22 cellular contexts compared by ENCODE assay signal in genomic region chr2:38578832-38579231, GRCh38. TPM values are rescaled to one million over a fixed set of nuclear protein-coding genes. Genes with fewer than 3 reads are reported as not detected.
A peak's percentile ranks its signal among the peaks of the same experiment; 100 is the strongest.
DNase-seq lines count a peak whose midpoint lies in the region; ATAC-seq, FAIRE-seq and TF ChIP-seq lines count a peak whose summit lies in the region.
"Had no signal": no experiment of that assay in that cellular context is flagged by ENCODE, and none has a peak within 500 bp of the region (broad histone marks: within the 10 kb centered on the region; RNA-seq: fewer than 3 reads in every experiment).

No MANE protein-coding gene starts in this region.

- H3K4me1 ChIP-seq in pancreas = no peaks in the 10 kb centered on the region
- H3K4me1 ChIP-seq: neural progenitor cell, SJCRH30, upper lobe of left lung had no signal

- peak overlapping the region; percentile 14 for H3K27ac Mint-ChIP-seq in activated CD4-positive, alpha-beta T cell treated with anti-CD3 and anti-CD28 coated beads, Interleukin-2, amount 10 ng/mL, durations not matched to agents 7 days and 5 days
- H3K27ac Mint-ChIP-seq in activated T-helper 1 cell treated with anti-CD3 and anti-CD28 coated beads, Interleukin-12 subunit alpha, Interleukin-12 subunit beta, Interleukin-2, Interleukin-4 antibody, amounts not matched to agents 30 ng/mL and 10 ng/mL and 1 ng/mL, durations not matched to agents 14 hours and 24 hours and 36 hours = peak overlapping the region; percentile 7
- H3K27ac Mint-ChIP-seq in mesothelial cell of epicardium = no peak overlapping the region
- H3K27ac Mint-ChIP-seq: neural progenitor cell; stimulated activated naive CD8-positive, alpha-beta T cell treated with anti-CD3 and anti-CD28 coated beads, Interleukin-15, amount 100 ng/mL, for 72 hours had no signal

- H3K9me3 ChIP-seq in pancreas = no peaks in the 10 kb centered on the region
- H3K9me3 ChIP-seq: SJCRH30, upper lobe of left lung had no signal

- peaks cover 16% of the 10 kb centered on the region for H3K4me1 Mint-ChIP-seq in activated CD4-positive, alpha-beta T cell treated with anti-CD3 and anti-CD28 coated beads, Interleukin-2, amount 10 ng/mL, durations not matched to agents 7 days and 5 days
- peaks cover 48% of the 10 kb centered on the region for H3K4me1 Mint-ChIP-seq in activated T-helper 1 cell treated with anti-CD3 and anti-CD28 coated beads, Interleukin-12 subunit alpha, Interleukin-12 subunit beta, Interleukin-2, Interleukin-4 antibody, amounts not matched to agents 30 ng/mL and 10 ng/mL and 1 ng/mL, durations not matched to agents 14 hours and 24 hours and 36 hours (ENCODE audit: low read depth)
- H3K4me1 Mint-ChIP-seq in mesothelial cell of epicardium = peaks cover 12% of the 10 kb centered on the region
- H3K4me1 Mint-ChIP-seq: neural progenitor cell had no signal

- H3K36me3 ChIP-seq in pancreas = no peaks in the 10 kb centered on the region

- intact Hi-C loops in activated T-helper 1 cell treated with anti-CD3 and anti-CD28 coated beads, Interleukin-12 subunit alpha, Interleukin-12 subunit beta, Interleukin-2, Interleukin-4 antibody, amounts not matched to agents 30 ng/mL and 10 ng/mL and 1 ng/mL, durations not matched to agents 14 hours and 24 hours and 36 hours (cut with micrococcal nuclease) = loop anchor here (5.0 to 10.0 kb wide), 2 partner anchors 262 to 436 kb away; no protein-coding TSS in a partner anchor
- intact Hi-C loops in pancreas (cut with DNase I) = no loop called here

- no peak for ATAC-seq in pancreas
- ATAC-seq: stimulated activated naive CD8-positive, alpha-beta T cell treated with anti-CD3 and anti-CD28 coated beads, Interleukin-15, amount 100 ng/mL, for 72 hours had no signal

- no peak overlapping the region for H3K4me3 ChIP-seq in pancreas
- H3K4me3 ChIP-seq: hepatocyte, neural progenitor cell, SJCRH30, upper lobe of left lung had no signal

- H3K27me3 ChIP-seq in pancreas = no peaks in the 10 kb centered on the region
- H3K27me3 ChIP-seq: hepatocyte, neural progenitor cell, SJCRH30, upper lobe of left lung had no signal

- TF ChIP-seq CTCF in pancreas (IDR thresholded peaks at IDR 0.05) (no peak), mesothelial cell of epicardium (IDR thresholded peaks at IDR 0.05; ENCODE audit: unreplicated experiment) (no peak)

- H3K27ac ChIP-seq in pancreas = no peak overlapping the region
- H3K27ac ChIP-seq: hepatocyte, neural progenitor cell, SJCRH30, upper lobe of left lung had no signal

- 86 to 88% methylated on average over 5 of the region's 5 CpGs for WGBS in pancreas, 2 donors

- POLR2A ChIA-PET in activated CD4-positive, alpha-beta T cell treated with anti-CD3 and anti-CD28 coated beads, Interleukin-2, amount 10 ng/mL, durations not matched to agents 7 days and 5 days (lab: Charles Lee) = no interaction called here

- peak; percentile 39 for FAIRE-seq in pancreas (lab: Jason Lieb, UNC)
- FAIRE-seq: A204.1, GM19239, keratinocyte had no signal

- no peaks in the 10 kb centered on the region for H3K27me3 Mint-ChIP-seq in activated CD4-positive, alpha-beta T cell treated with anti-CD3 and anti-CD28 coated beads, Interleukin-2, amount 10 ng/mL, durations not matched to agents 7 days and 5 days
- H3K27me3 Mint-ChIP-seq in activated T-helper 1 cell treated with anti-CD3 and anti-CD28 coated beads, Interleukin-12 subunit alpha, Interleukin-12 subunit beta, Interleukin-2, Interleukin-4 antibody, amounts not matched to agents 30 ng/mL and 10 ng/mL and 1 ng/mL, durations not matched to agents 14 hours and 24 hours and 36 hours (ENCODE audit: insufficient read depth) = no peaks in the 10 kb centered on the region
- H3K27me3 Mint-ChIP-seq in mesothelial cell of epicardium (ENCODE audit: low read depth) = no peaks in the 10 kb centered on the region
- H3K27me3 Mint-ChIP-seq: stimulated activated naive CD8-positive, alpha-beta T cell treated with anti-CD3 and anti-CD28 coated beads, Interleukin-15, amount 100 ng/mL, for 72 hours had no signal

- no peak for DNase-seq in activated CD4-positive, alpha-beta T cell treated with anti-CD3 and anti-CD28 coated beads, Interleukin-2, amount 10 ng/mL, durations not matched to agents 7 days and 5 days
- DNase-seq in activated CD4-positive, alpha-beta T cell treated with anti-CD3 and anti-CD28 coated beads for 1 hour = no peak
- DNase-seq in M059J (ENCODE audit: low read depth) (peak; percentile 21), pancreas (no peak), NCI-H510A (lab: John Stamatoyannopoulos, UW) (no peak), mesothelial cell of epicardium (ENCODE audit: low spot score in 2 of 2, unreplicated experiment in 2 of 2) (no peak), NCI-H446 treated with DMSO at 0.1 percent for 48 hours (lab: John Stamatoyannopoulos, UW) (no peak)
- no peak for DNase-seq in activated T-helper 1 cell treated with anti-CD3 and anti-CD28 coated beads, Interleukin-12 subunit alpha, Interleukin-12 subunit beta, Interleukin-2, Interleukin-4 antibody, amounts not matched to agents 30 ng/mL and 10 ng/mL and 1 ng/mL, durations not matched to agents 14 hours and 24 hours and 36 hours (ENCODE audit: low spot score)
- DNase-seq: activated CD4-positive, alpha-beta T cell treated with anti-CD3 and anti-CD28 coated beads, Interleukin-2, amount 50 U/mL, for 4 hours; C1 segment of cervical spinal cord; DMS79 treated with DMSO at 0.1 percent for 48 hours; effector memory CD4-positive, alpha-beta T cell; mesendoderm; NCI-H187; SJCRH30; stimulated activated naive CD8-positive, alpha-beta T cell treated with anti-CD3 and anti-CD28 coated beads, Interleukin-15, amount 100 ng/mL, for 72 hours; upper lobe of left lung had no signal

- H3K9me3 Mint-ChIP-seq in activated CD4-positive, alpha-beta T cell treated with anti-CD3 and anti-CD28 coated beads, Interleukin-2, amount 10 ng/mL, durations not matched to agents 7 days and 5 days = no peaks in the 10 kb centered on the region
- H3K9me3 Mint-ChIP-seq in activated T-helper 1 cell treated with anti-CD3 and anti-CD28 coated beads, Interleukin-12 subunit alpha, Interleukin-12 subunit beta, Interleukin-2, Interleukin-4 antibody, amounts not matched to agents 30 ng/mL and 10 ng/mL and 1 ng/mL, durations not matched to agents 14 hours and 24 hours and 36 hours = no peaks in the 10 kb centered on the region
- no peaks in the 10 kb centered on the region for H3K9me3 Mint-ChIP-seq in mesothelial cell of epicardium
- H3K9me3 Mint-ChIP-seq: neural progenitor cell; stimulated activated naive CD8-positive, alpha-beta T cell treated with anti-CD3 and anti-CD28 coated beads, Interleukin-15, amount 100 ng/mL, for 72 hours had no signal

- H3K4me3 Mint-ChIP-seq in activated CD4-positive, alpha-beta T cell treated with anti-CD3 and anti-CD28 coated beads, Interleukin-2, amount 10 ng/mL, durations not matched to agents 7 days and 5 days = no peak overlapping the region
- H3K4me3 Mint-ChIP-seq in activated T-helper 1 cell treated with anti-CD3 and anti-CD28 coated beads, Interleukin-12 subunit alpha, Interleukin-12 subunit beta, Interleukin-2, Interleukin-4 antibody, amounts not matched to agents 30 ng/mL and 10 ng/mL and 1 ng/mL, durations not matched to agents 14 hours and 24 hours and 36 hours = no peak overlapping the region
- H3K4me3 Mint-ChIP-seq in mesothelial cell of epicardium = no peak overlapping the region
- H3K4me3 Mint-ChIP-seq: neural progenitor cell; stimulated activated naive CD8-positive, alpha-beta T cell treated with anti-CD3 and anti-CD28 coated beads, Interleukin-15, amount 100 ng/mL, for 72 hours had no signal

- CTCF ChIA-PET in activated CD4-positive, alpha-beta T cell treated with anti-CD3 and anti-CD28 coated beads, Interleukin-2, amount 10 ng/mL, durations not matched to agents 7 days and 5 days (lab: Charles Lee) = interaction anchor here (0.5 to 2.3 kb wide), 4 partner anchors 25 to 432 kb away, joined by 3 to 5 read pairs (median 4); no protein-coding TSS in a partner anchor

- H3K36me3 Mint-ChIP-seq in activated CD4-positive, alpha-beta T cell treated with anti-CD3 and anti-CD28 coated beads, Interleukin-2, amount 10 ng/mL, durations not matched to agents 7 days and 5 days (ENCODE audit: low read depth) = peaks cover 42% of the 10 kb centered on the region
- H3K36me3 Mint-ChIP-seq in activated T-helper 1 cell treated with anti-CD3 and anti-CD28 coated beads, Interleukin-12 subunit alpha, Interleukin-12 subunit beta, Interleukin-2, Interleukin-4 antibody, amounts not matched to agents 30 ng/mL and 10 ng/mL and 1 ng/mL, durations not matched to agents 14 hours and 24 hours and 36 hours (ENCODE audit: low read depth) = peaks cover 41% of the 10 kb centered on the region
- H3K36me3 Mint-ChIP-seq in mesothelial cell of epicardium = peaks cover 18% of the 10 kb centered on the region

RNA-seq across cellular contexts. Expression of gene HNRNPLL, which starts 23.9 kb away (rescaled TPM):
- total RNA-seq in activated CD4-positive, alpha-beta T cell treated with anti-CD3 and anti-CD28 coated beads, Interleukin-2, amount 10 ng/mL, durations not matched to agents 7 days and 5 days = 10 to 100 TPM; 54.2 to 55.8 TPM
- 30.7 and 42.8 TPM in 2 replicates for total RNA-seq in M059J (2014; rRNA removed; shearing (Covaris generic))
- 85.8 and 91.5 TPM in 2 replicates for total RNA-seq in activated T-helper 1 cell treated with anti-CD3 and anti-CD28 coated beads, Interleukin-12 subunit alpha, Interleukin-12 subunit beta, Interleukin-2, Interleukin-4 antibody, amounts not matched to agents 30 ng/mL and 10 ng/mL and 1 ng/mL, durations not matched to agents 14 hours and 24 hours and 36 hours
- total RNA-seq in pancreas (10 to 100 TPM; 12.3 to 20.8 (median 15.0) TPM), mesothelial cell of epicardium (73.9 to 84.8 TPM (median 80.7 TPM) in 3 replicates)
- polyA plus RNA-seq in pancreas = 1 to 10 TPM; 4.9 to 8.1 TPM
